In genomic region chr9:98263482-98264357, GRCh38 we compare ENCODE assay signal across 8 cellular contexts. TPM values are rescaled to one million over a fixed set of nuclear protein-coding genes. Genes with fewer than 3 reads are reported as not detected.
DNase-seq lines count a peak whose midpoint lies in the region; ATAC-seq and TF ChIP-seq lines count a peak whose summit lies in the region.

No MANE protein-coding gene starts in this region.

- TF ChIP-seq CTCF in chondrocyte (IDR thresholded peaks at IDR 0.05): peak; percentile 98
- peak; percentile 87 to 93 for TF ChIP-seq CTCF in left lung (IDR thresholded peaks at IDR 0.05)

- no peaks in the 10 kb centered on the region for H3K4me1 ChIP-seq in left lung

- intact Hi-C loops in left lung (cut with DNase I): loop anchor here in 1 of 2 donors (5.0 to 10.0 kb wide), 2 partner anchors 56 to 189 kb away; no protein-coding TSS in a partner anchor

- H3K9me3 ChIP-seq in left lung: no peaks in the 10 kb centered on the region

- H3K27me3 Mint-ChIP-seq in chondrocyte (ENCODE audit: low read depth): peaks cover 4% of the 10 kb centered on the region

- no peaks in the 10 kb centered on the region for H3K9me3 Mint-ChIP-seq in chondrocyte (ENCODE audit: low read depth)

- ATAC-seq in HG03196 (IDR thresholded peaks at IDR 0.05; ENCODE audit: unreplicated experiment) (peak; percentile 72), left lung (peak; percentile 100)

- no peak overlapping the region for H3K4me3 ChIP-seq in left lung

- H3K27ac Mint-ChIP-seq in chondrocyte (ENCODE audit: unreplicated experiment): no peak overlapping the region

- peak; percentile 83 for DNase-seq in SIG-M5 treated with dmso at 0.1 percent for 504 hours (lab: John Stamatoyannopoulos, UW; ENCODE audit: unreplicated experiment)
- no peak for DNase-seq in SIG-M5 (lab: John Stamatoyannopoulos, UW)
- peak; percentile 5 for DNase-seq in NCI-H446 treated with DMSO at 0.1 percent for 48 hours (lab: John Stamatoyannopoulos, UW)
- peak; percentile 68 to 69 for DNase-seq in activated CD4-positive, alpha-beta T cell treated with anti-CD3 and anti-CD28 coated beads for 24 hours (ENCODE audit: low read depth in 2 of 2)
- DNase-seq in chondrocyte (ENCODE audit: low spot score): no peak
- peak; percentile 84 to 91 for DNase-seq in left lung
- DNase-seq in stimulated activated CD4-positive, alpha-beta T cell treated with anti-CD3 and anti-CD28 coated beads, Interleukin-4, amount 100 ng/mL, for 4 hours: peak; percentile 71 to 78

- H3K27me3 ChIP-seq in left lung: no peaks in the 10 kb centered on the region

- H3K36me3 ChIP-seq in left lung: no peaks in the 10 kb centered on the region

- no peaks in the 10 kb centered on the region for H3K36me3 Mint-ChIP-seq in chondrocyte (ENCODE audit: low read depth)

- no peak overlapping the region for H3K4me3 Mint-ChIP-seq in chondrocyte (ENCODE audit: unreplicated experiment)

- peaks cover 11% of the 10 kb centered on the region for H3K4me1 Mint-ChIP-seq in chondrocyte (ENCODE audit: low read depth)

- no peak overlapping the region for H3K27ac ChIP-seq in left lung

RNA-seq across cellular contexts. Expression of gene TBC1D2, which starts 8.3 kb away (rescaled TPM):
- 24.3 to 30.8 TPM (median 24.5 TPM) in 3 replicates for total RNA-seq in chondrocyte
- total RNA-seq in left lung: 100 to 1,000 TPM in 1 of 2 donors, 10 to 100 TPM in 1; 87.4 to 107 TPM

Comparison
In these comparisons a context has a peak if more than half of its experiments do, and no peak if none do; other contexts are left out.
1. DNase-seq: peak in SIG-M5 treated with dmso at 0.1 percent for 504 hours (single experiment), NCI-H446 treated with DMSO at 0.1 percent for 48 hours (single experiment), activated CD4-positive, alpha-beta T cell treated with anti-CD3 and anti-CD28 coated beads for 24 hours (2 of 2), left lung (2 of 2) and stimulated activated CD4-positive, alpha-beta T cell treated with anti-CD3 and anti-CD28 coated beads, Interleukin-4, amount 100 ng/mL, for 4 hours (2 of 2); none in SIG-M5 (single experiment) and chondrocyte (single experiment).